In the genomic region with DNA sequence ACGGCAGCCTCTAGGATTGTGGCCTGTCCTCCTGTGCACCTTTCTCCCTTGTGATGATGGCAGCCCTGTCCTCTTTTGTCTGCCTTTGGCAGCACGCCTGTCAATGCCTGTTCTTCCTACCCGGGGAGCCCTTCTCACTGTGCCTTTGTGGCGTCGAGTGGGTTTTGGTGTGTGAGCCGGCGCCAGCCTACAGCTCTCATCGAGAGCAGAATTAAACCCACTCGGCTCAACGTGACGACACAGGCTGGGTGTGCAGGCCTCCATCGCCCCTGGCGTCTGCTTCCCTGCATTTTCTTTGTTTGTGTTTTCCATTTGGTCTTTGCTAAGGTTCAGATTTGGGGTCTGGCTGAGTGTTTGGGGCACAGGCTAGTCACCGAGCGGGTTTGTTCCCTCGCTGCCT, we compare ENCODE assay signal across 21 cellular contexts. TPM values are rescaled to one million over a fixed set of nuclear protein-coding genes. Genes with fewer than 3 reads are reported as not detected.
"Had no signal": no experiment of that assay in that cellular context is flagged by ENCODE, and none has a peak within 500 bp of the region (broad histone marks: within the 10 kb centered on the region; RNA-seq: fewer than 3 reads in every experiment).

No MANE protein-coding gene starts in this region.

- H3K4me3 Mint-ChIP-seq: activated CD4-positive, alpha-beta T cell treated with anti-CD3 and anti-CD28 coated beads, Interleukin-2, amount 10 ng/mL, durations not matched to agents 7 days and 5 days; activated T-cell treated with anti-CD3 and anti-CD28 coated beads, Interleukin-2, amount 50 U/mL, for 72 hours; naive B cell; stimulated activated naive CD8-positive, alpha-beta T cell treated with anti-CD3 and anti-CD28 coated beads, Interleukin-15, Interleukin-2, amounts not matched to agents 100 ng/mL and 50 ng/mL, for 24 hours had no signal

- H3K9me3 Mint-ChIP-seq: naive B cell had no signal

- H3K9me2 ChIP-seq: SK-N-SH had no signal

- H3K27me3 ChIP-seq: ascending aorta, esophagus muscularis mucosa, tibial nerve, vagina had no signal

- H3K4me1 ChIP-seq: ascending aorta, esophagus muscularis mucosa, tibial nerve, vagina had no signal

- H3K9me3 ChIP-seq: ascending aorta, esophagus muscularis mucosa, SK-N-SH, tibial nerve, vagina had no signal

- H3K4me2 ChIP-seq: SK-N-SH had no signal

- H3K9ac ChIP-seq: SK-N-SH had no signal

- ATAC-seq: activated T-cell treated with anti-CD3 and anti-CD28 coated beads, Interleukin-2, amount 50 U/mL, for 72 hours; left ventricle myocardium superior had no signal

- H3K27ac ChIP-seq: ascending aorta, esophagus muscularis mucosa, tibial nerve, vagina had no signal

- H3K27me3 Mint-ChIP-seq: activated CD4-positive, alpha-beta T cell treated with anti-CD3 and anti-CD28 coated beads, Interleukin-2, amount 10 ng/mL, durations not matched to agents 7 days and 5 days; naive B cell; stimulated activated naive CD8-positive, alpha-beta T cell treated with anti-CD3 and anti-CD28 coated beads, Interleukin-15, Interleukin-2, amounts not matched to agents 100 ng/mL and 50 ng/mL, for 24 hours had no signal

- H3K4me3 ChIP-seq: ascending aorta, esophagus muscularis mucosa, tibial nerve, vagina had no signal

- DNase-seq: activated CD4-positive, alpha-beta T cell treated with anti-CD3 and anti-CD28 coated beads, Interleukin-2, amount 10 ng/mL, durations not matched to agents 7 days and 5 days; activated CD8-positive, alpha-beta memory T cell treated with anti-CD3 and anti-CD28 coated beads, Interleukin-2, amount 50 U/mL, for 4 hours; activated T-cell treated with anti-CD3 and anti-CD28 coated beads, Interleukin-2, amount 50 U/mL, for 72 hours; effector CD4-positive, alpha-beta T cell; left ventricle myocardium superior; naive B cell; retina; stimulated activated CD4-positive, alpha-beta T cell treated with anti-CD3 and anti-CD28 coated beads, Interleukin-12 subunit alpha, Interleukin-12 subunit beta, amount 100 ng/mL, for 4 hours; stimulated activated CD4-positive, alpha-beta T cell treated with anti-CD3 and anti-CD28 coated beads, Interleukin-1b, Interleukin-23, amount 100 ng/mL, for 48 hours; stimulated activated CD8-positive, alpha-beta memory T cell treated with anti-CD3 and anti-CD28 coated beads, Interleukin-4, amount 100 ng/mL, for 48 hours; T1000 had no signal

- H3K27ac Mint-ChIP-seq: activated T-cell treated with anti-CD3 and anti-CD28 coated beads, Interleukin-2, amount 50 U/mL, for 72 hours; stimulated activated naive CD8-positive, alpha-beta T cell treated with anti-CD3 and anti-CD28 coated beads, Interleukin-15, Interleukin-2, amounts not matched to agents 100 ng/mL and 50 ng/mL, for 24 hours had no signal

RNA-seq across cellular contexts. Expression of gene CIB3, which starts 58.8 kb away (rescaled TPM):
- total RNA-seq: activated CD4-positive, alpha-beta T cell treated with anti-CD3 and anti-CD28 coated beads, Interleukin-2, amount 10 ng/mL, durations not matched to agents 7 days and 5 days; activated T-cell treated with anti-CD3 and anti-CD28 coated beads, Interleukin-2, amount 50 U/mL, for 72 hours; ascending aorta; endothelial cell of umbilical vein; esophagus muscularis mucosa; left ventricle myocardium superior; mononuclear cell; posterior vena cava; tibial nerve; vagina had no signal
- polyA plus RNA-seq: adipose tissue, endothelial cell of umbilical vein, SK-N-SH had no signal
